Comparison of ENCODE assay signal across 17 cellular contexts in the genomic region with DNA sequence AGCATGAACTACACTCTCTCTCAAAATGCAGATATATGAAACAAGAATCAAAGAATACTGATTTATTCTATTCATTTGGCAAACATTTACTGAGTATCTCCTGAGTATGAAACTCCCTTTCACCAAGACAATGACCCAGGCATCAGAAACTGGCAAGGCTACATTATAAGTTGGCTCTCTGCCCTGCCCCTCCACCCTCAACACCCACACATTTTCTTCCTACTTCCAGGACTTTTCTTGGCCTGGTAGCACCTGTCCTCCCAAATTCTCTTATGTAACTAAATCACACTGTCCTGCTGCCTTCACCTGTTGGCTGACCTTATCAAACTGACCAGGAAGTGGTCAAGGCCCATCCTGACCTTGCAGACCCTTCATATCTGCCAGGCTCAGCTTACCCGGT. TPM values are rescaled to one million over a fixed set of nuclear protein-coding genes. Genes with fewer than 3 reads are reported as not detected.
DNase-seq lines count a peak whose midpoint lies in the region; ATAC-seq lines count a peak whose summit lies in the region.
"Had no signal": no experiment of that assay in that cellular context is flagged by ENCODE, and none has a peak within 500 bp of the region (broad histone marks: within the 10 kb centered on the region; RNA-seq: fewer than 3 reads in every experiment).

No MANE protein-coding gene starts in this region.

- H3K27ac ChIP-seq in Karpas-422 (ENCODE audit: low read length): no peak overlapping the region
- H3K27ac ChIP-seq: SK-N-MC had no signal

- no peak for ATAC-seq in HG02571 (IDR thresholded peaks at IDR 0.05; ENCODE audit: unreplicated experiment)
- ATAC-seq: Right ventricle myocardium inferior had no signal

- no peak overlapping the region for H3K4me2 ChIP-seq in Karpas-422 (ENCODE audit: low read depth, low read length, poor library complexity, severe bottlenecking)

- no peak overlapping the region for H2AFZ ChIP-seq in Karpas-422 (ENCODE audit: low read length)

- peaks cover 2 to 51% (median 13%) of the 10 kb centered on the region in 6 donors for H3K9me3 Mint-ChIP-seq in immature natural killer cell

- no peak overlapping the region for H3K4me3 Mint-ChIP-seq in immature natural killer cell

- no peaks in the 10 kb centered on the region for H4K20me1 ChIP-seq in Karpas-422 (ENCODE audit: insufficient read depth, low read depth, low read length)

- no peaks in the 10 kb centered on the region for H3K79me2 ChIP-seq in Karpas-422 (ENCODE audit: low read length)

- no peak overlapping the region for H3K27ac Mint-ChIP-seq in immature natural killer cell
- H3K27ac Mint-ChIP-seq: CD4-positive, CD25-positive, alpha-beta regulatory T cell had no signal

- no peak overlapping the region for H3K4me3 ChIP-seq in Karpas-422 (ENCODE audit: low read length)
- H3K4me3 ChIP-seq: SK-N-MC had no signal

- H3K4me1 ChIP-seq in Karpas-422 (ENCODE audit: low read length): no peaks in the 10 kb centered on the region

- H3K4me1 Mint-ChIP-seq in immature natural killer cell: no peaks in the 10 kb centered on the region
- H3K4me1 Mint-ChIP-seq: CD4-positive, CD25-positive, alpha-beta regulatory T cell had no signal

- DNase-seq in COR-L47 (lab: John Stamatoyannopoulos, UW) (peak; percentile 18), Karpas-422 (peak; percentile 25), RPMI8226 (peak; percentile 11), mucosa of gallbladder (ENCODE audit: low spot score) (peak; percentile 60), immature natural killer cell (no peak)
- DNase-seq in central memory CD4-positive, alpha-beta T cell: no peak
- DNase-seq: ACHN; CD4-positive, CD25-positive, alpha-beta regulatory T cell; EL; GOT3; NCI-H1048; NCI-H187 treated with DMSO at 0.1 percent for 48 hours; NCI-H2227 treated with DMSO at 0.1 percent for 48 hours; NCI-H526 treated with DMSO at 0.1 percent for 48 hours had no signal

- no peaks in the 10 kb centered on the region for H3K9me2 ChIP-seq in Karpas-422 (replicated peaks; ENCODE audit: insufficient read depth, low read length)

- H3K9ac ChIP-seq in Karpas-422 (ENCODE audit: low read length): no peak overlapping the region

- peaks cover 4 to 11% (median 7%) of the 10 kb centered on the region in 3 donors for H3K27me3 Mint-ChIP-seq in immature natural killer cell (ENCODE audit: low read depth in 3 of 3)

- no peaks in the 10 kb centered on the region; the same call in 1 of the 2 replicates for H3K9me3 ChIP-seq in Karpas-422 (ENCODE audit: low read length)

- H3K27me3 ChIP-seq in Karpas-422 (ENCODE audit: low read length): no peaks in the 10 kb centered on the region

- H3K36me3 Mint-ChIP-seq in immature natural killer cell: peaks cover 0 to 6% (median 0%) of the 10 kb centered on the region in 3 donors
- H3K36me3 Mint-ChIP-seq: CD4-positive, CD25-positive, alpha-beta regulatory T cell had no signal

- no peaks in the 10 kb centered on the region for H3K36me3 ChIP-seq in Karpas-422 (ENCODE audit: insufficient read depth, low read length)

RNA-seq across cellular contexts. Expression of a gene that starts 3.5 kb away (rescaled TPM):
- 0.04 and 0.15 TPM in 2 replicates for total RNA-seq in Karpas-422 (2014; rRNA removed; shearing (Covaris generic); ENCODE audit: low replicate concordance)
- 30.3 TPM for total RNA-seq in mucosa of gallbladder
- polyA plus RNA-seq in immature natural killer cell: not detected
- total RNA-seq: CD4-positive, CD25-positive, alpha-beta regulatory T cell had no signal
- polyA plus RNA-seq: CD4-positive, CD25-positive, alpha-beta regulatory T cell had no signal

Comparison
In these comparisons a context has a peak if more than half of its experiments do, and no peak if none do; other contexts are left out.
1. DNase-seq: peak in COR-L47 (single experiment), Karpas-422 (single experiment), RPMI8226 (single experiment) and mucosa of gallbladder (single experiment); none in central memory CD4-positive, alpha-beta T cell (single experiment) and immature natural killer cell (0 of 3).
2. RNA of a gene that starts 3.5 kb away (total RNA-seq): 30.3 TPM in mucosa of gallbladder (single experiment); 0.04 to 0.15 TPM in Karpas-422; every median in the first group is over 10 times any median in the second.